23 cellular contexts compared by ENCODE assay signal in the genomic region with DNA sequence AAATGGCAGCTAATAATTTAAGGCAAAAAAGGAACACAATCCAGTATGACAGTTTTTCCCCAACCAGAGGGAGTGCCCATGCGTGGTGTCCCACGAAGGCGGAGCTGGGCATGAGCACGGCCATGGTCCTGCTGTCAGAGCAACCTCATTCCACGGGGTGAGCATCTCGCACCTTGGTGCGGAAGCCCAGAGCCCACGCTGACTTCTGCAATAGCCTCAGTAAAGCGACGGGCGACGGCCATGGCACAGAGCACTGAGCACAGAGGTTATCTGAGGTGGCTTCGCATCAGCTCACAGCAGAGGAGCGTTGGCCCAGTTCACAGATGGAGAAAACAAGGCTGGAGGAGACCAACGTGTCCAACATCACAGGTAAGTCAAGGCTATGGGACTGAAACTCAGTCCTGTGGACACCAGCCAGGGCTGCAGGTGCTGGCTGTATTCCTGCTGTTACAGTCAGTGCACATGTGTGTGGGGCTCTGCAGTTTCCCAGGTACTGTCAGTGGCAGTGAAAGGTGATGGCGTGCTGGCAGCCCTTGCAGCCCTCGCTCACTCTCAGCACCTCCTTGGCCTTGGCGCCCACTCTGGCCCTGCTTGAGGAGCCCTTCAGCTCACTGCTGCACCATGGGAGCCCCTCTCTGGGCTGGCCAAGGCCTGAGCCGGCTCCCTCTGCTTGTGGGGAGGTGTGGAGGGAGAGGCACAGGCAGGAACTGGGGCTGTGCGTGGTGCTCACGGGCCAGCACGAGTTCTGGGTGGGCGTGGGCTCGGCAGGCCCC.
"Had no signal": no experiment of that assay in that cellular context is flagged by ENCODE, and none has a peak within 500 bp of the region (broad histone marks: within the 10 kb centered on the region; RNA-seq: fewer than 3 reads in every experiment).

No MANE protein-coding gene starts in this region.

- H3K27ac Mint-ChIP-seq: activated B cell treated with CpG ODN at 0.5 μM for 24 hours; activated CD8-positive, alpha-beta T cell treated with anti-CD3 and anti-CD28 coated beads for 36 hours; activated naive CD4-positive, alpha-beta T cell treated with anti-CD3 and anti-CD28 coated beads, Interleukin-2, amount 10 ng/mL, durations not matched to agents 7 days and 5 days; activated naive CD8-positive, alpha-beta T cell treated with anti-CD3 and anti-CD28 coated beads, Interleukin-2, amount 10 ng/mL, durations not matched to agents 7 days and 5 days; effector memory CD8-positive, alpha-beta T cell; naive thymus-derived CD4-positive, alpha-beta T cell; neural progenitor cell; T-cell had no signal

- H3K27ac ChIP-seq: ascending aorta, brain microvascular endothelial cell, gastroesophageal sphincter, hepatocyte, neural progenitor cell, prostate gland, testis, transverse colon, vagina had no signal

- H3K4me1 ChIP-seq: ascending aorta, gastroesophageal sphincter, prostate gland, testis, transverse colon, vagina had no signal

- H3K4me3 ChIP-seq: ascending aorta, gastroesophageal sphincter, hepatocyte, neural progenitor cell, prostate gland, testis, transverse colon, vagina had no signal

- H3K4me3 Mint-ChIP-seq: activated B cell treated with CpG ODN at 0.5 μM for 24 hours; activated CD8-positive, alpha-beta T cell treated with anti-CD3 and anti-CD28 coated beads for 36 hours; activated naive CD4-positive, alpha-beta T cell treated with anti-CD3 and anti-CD28 coated beads, Interleukin-2, amount 10 ng/mL, durations not matched to agents 7 days and 5 days; activated naive CD8-positive, alpha-beta T cell treated with anti-CD3 and anti-CD28 coated beads, Interleukin-2, amount 10 ng/mL, durations not matched to agents 7 days and 5 days; effector memory CD8-positive, alpha-beta T cell; naive thymus-derived CD4-positive, alpha-beta T cell; neural progenitor cell; T-cell had no signal

- H3K9me3 Mint-ChIP-seq: activated CD8-positive, alpha-beta T cell treated with anti-CD3 and anti-CD28 coated beads for 36 hours; activated naive CD8-positive, alpha-beta T cell treated with anti-CD3 and anti-CD28 coated beads, Interleukin-2, amount 10 ng/mL, durations not matched to agents 7 days and 5 days; effector memory CD8-positive, alpha-beta T cell; T-cell had no signal

- H3K36me3 Mint-ChIP-seq: activated naive CD4-positive, alpha-beta T cell treated with anti-CD3 and anti-CD28 coated beads, Interleukin-2, amount 10 ng/mL, durations not matched to agents 7 days and 5 days; activated naive CD8-positive, alpha-beta T cell treated with anti-CD3 and anti-CD28 coated beads, Interleukin-2, amount 10 ng/mL, durations not matched to agents 7 days and 5 days; neural progenitor cell; T-cell had no signal

- H3K4me2 ChIP-seq: hepatocyte, neural progenitor cell had no signal

- H3K27me3 Mint-ChIP-seq: activated B cell treated with CpG ODN at 0.5 μM for 24 hours; activated CD8-positive, alpha-beta T cell treated with anti-CD3 and anti-CD28 coated beads for 36 hours; activated naive CD4-positive, alpha-beta T cell treated with anti-CD3 and anti-CD28 coated beads, Interleukin-2, amount 10 ng/mL, durations not matched to agents 7 days and 5 days; activated naive CD8-positive, alpha-beta T cell treated with anti-CD3 and anti-CD28 coated beads, Interleukin-2, amount 10 ng/mL, durations not matched to agents 7 days and 5 days had no signal

- H3K9me3 ChIP-seq: ascending aorta, prostate gland, testis, transverse colon, vagina had no signal

- H3K4me1 Mint-ChIP-seq: activated B cell treated with CpG ODN at 0.5 μM for 24 hours; activated naive CD4-positive, alpha-beta T cell treated with anti-CD3 and anti-CD28 coated beads, Interleukin-2, amount 10 ng/mL, durations not matched to agents 7 days and 5 days; activated naive CD8-positive, alpha-beta T cell treated with anti-CD3 and anti-CD28 coated beads, Interleukin-2, amount 10 ng/mL, durations not matched to agents 7 days and 5 days; naive thymus-derived CD4-positive, alpha-beta T cell; T-cell had no signal

- ATAC-seq: activated CD8-positive, alpha-beta T cell treated with anti-CD3 and anti-CD28 coated beads for 36 hours; effector memory CD8-positive, alpha-beta T cell; gastroesophageal sphincter; left colon; naive thymus-derived CD4-positive, alpha-beta T cell; stimulated activated naive CD8-positive, alpha-beta T cell treated with anti-CD3 and anti-CD28 coated beads, Interleukin-15, Interleukin-2, amounts not matched to agents 100 U/mL and 50 U/mL, for 24 hours; T-cell had no signal

- DNase-seq: activated B cell treated with CpG ODN at 0.5 μM for 24 hours; activated CD4-positive, alpha-beta T cell treated with anti-CD3 and anti-CD28 coated beads, Interleukin-2, amount 50 U/mL, for 1 hour; activated CD8-positive, alpha-beta T cell treated with anti-CD3 and anti-CD28 coated beads for 36 hours; activated gamma-delta T cell; activated naive CD4-positive, alpha-beta T cell treated with anti-CD3 and anti-CD28 coated beads, Interleukin-2, amount 10 ng/mL, durations not matched to agents 7 days and 5 days; activated naive CD8-positive, alpha-beta T cell treated with anti-CD3 and anti-CD28 coated beads, Interleukin-2, amount 10 ng/mL, durations not matched to agents 7 days and 5 days; brain microvascular endothelial cell; cortex of kidney; effector memory CD8-positive, alpha-beta T cell; left colon; midbrain; naive thymus-derived CD4-positive, alpha-beta T cell; stimulated activated CD4-positive, alpha-beta T cell treated with anti-CD3 and anti-CD28 coated beads, Interleukin-2, amount 100 ng/mL, for 48 hours; stimulated activated naive CD8-positive, alpha-beta T cell treated with anti-CD3 and anti-CD28 coated beads, Interleukin-15, Interleukin-2, amounts not matched to agents 100 U/mL and 50 U/mL, for 24 hours; T-cell; testis; transverse colon had no signal

- H2AFZ ChIP-seq: hepatocyte, neural progenitor cell had no signal

- H3K36me3 ChIP-seq: ascending aorta, brain microvascular endothelial cell, gastroesophageal sphincter, neural progenitor cell, prostate gland, transverse colon, vagina had no signal

- H3K9ac ChIP-seq: neural progenitor cell had no signal

- H3K27me3 ChIP-seq: ascending aorta, brain microvascular endothelial cell, hepatocyte, neural progenitor cell, testis, transverse colon, vagina had no signal
